ENCODE assay signal across 11 cellular contexts in the genomic region with DNA sequence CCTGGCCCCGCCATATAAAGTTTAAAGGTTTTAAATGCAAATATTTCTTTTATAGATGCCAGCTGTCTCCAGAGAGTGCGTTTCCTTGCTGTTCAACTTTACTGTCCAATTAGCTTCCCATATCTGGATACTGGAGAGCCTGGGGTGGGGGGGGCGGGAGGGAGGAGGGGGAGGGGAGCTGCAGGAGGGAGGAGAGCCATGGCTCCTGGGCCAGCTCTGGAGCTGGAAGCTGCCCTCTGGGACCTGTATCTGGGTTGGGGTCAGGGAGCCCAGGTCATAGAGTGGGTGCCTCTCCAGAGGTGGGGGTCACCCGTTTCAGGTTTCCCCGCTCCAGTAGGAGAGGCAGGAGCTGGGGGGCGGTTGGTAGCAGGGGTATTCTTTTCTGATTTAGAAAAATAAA. TPM values are rescaled to one million over a fixed set of nuclear protein-coding genes. Genes with fewer than 3 reads are reported as not detected.
DNase-seq lines count a peak whose midpoint lies in the region; ATAC-seq, FAIRE-seq and TF ChIP-seq lines count a peak whose summit lies in the region.
"Had no signal": no experiment of that assay in that cellular context is flagged by ENCODE, and none has a peak within 500 bp of the region (broad histone marks: within the 10 kb centered on the region; RNA-seq: fewer than 3 reads in every experiment).

No MANE protein-coding gene starts in this region.

- H3K27me3 ChIP-seq in DOHH2 (ENCODE audit: control insufficient read depth, low read length): peaks cover 9% of the 10 kb centered on the region
- no peaks in the 10 kb centered on the region for H3K27me3 ChIP-seq in fibroblast of lung (ENCODE audit: control insufficient read depth, insufficient read depth, low read length)

- no peaks in the 10 kb centered on the region for H3K9me3 Mint-ChIP-seq in neural crest cell

- H3K9ac ChIP-seq in fibroblast of lung (ENCODE audit: insufficient read depth, low read length) (no peak overlapping the region), kidney (ENCODE audit: low read length in 2 of 2) (no peak overlapping the region)

- TF ChIP-seq CTCF in DOHH2 (IDR thresholded peaks at IDR 0.05; ENCODE audit: low read depth, low read length, poor library complexity, severe bottlenecking) (no peak), fibroblast of lung (conservative IDR thresholded peaks at IDR 0.05 in 1 of 2, IDR thresholded peaks at IDR 0.05 in 1 of 2; ENCODE audit: low read depth in 1 of 2, low read length in 2 of 2) (no peak), neural crest cell (conservative IDR thresholded peaks at IDR 0.05) (no peak), kidney (IDR thresholded peaks at IDR 0.05; ENCODE audit: borderline replicate concordance, extremely low read depth, insufficient read depth) (no peak), omental fat pad (IDR thresholded peaks at IDR 0.05) (no peak)

- H3K4me3 Mint-ChIP-seq in neural crest cell: peak overlapping the region; percentile 66

- no peak overlapping the region for H3K27ac Mint-ChIP-seq in neural crest cell (ENCODE audit: unreplicated experiment)

- no peaks in the 10 kb centered on the region; the same call in 1 of the 2 replicates for H3K79me2 ChIP-seq in DOHH2 (ENCODE audit: control insufficient read depth, low read length)
- no peaks in the 10 kb centered on the region for H3K79me2 ChIP-seq in fibroblast of lung (ENCODE audit: control insufficient read depth, insufficient read depth, low read length)

- ATAC-seq in omental fat pad (ENCODE audit: low FRiP score): no peak
- ATAC-seq: activated CD4-positive, CD25-positive, alpha-beta regulatory T cell treated with anti-CD3 and anti-CD28 coated beads, Interleukin-2, amount 50 U/mL, for 24 hours; esophagus mucosa had no signal

- H3K9me2 ChIP-seq in DOHH2 (replicated peaks; ENCODE audit: control insufficient read depth, low read length): no peaks in the 10 kb centered on the region

- H3K4me1 ChIP-seq in DOHH2 (ENCODE audit: control insufficient read depth, low read length) (peaks cover 58% of the 10 kb centered on the region), fibroblast of lung (ENCODE audit: control insufficient read depth, extremely low read depth, insufficient read depth, low read length) (peaks cover 16% of the 10 kb centered on the region), kidney (ENCODE audit: control insufficient read depth in 1 of 2, insufficient read depth in 1 of 2, low read depth in 1 of 2, low read length in 2 of 2) (peaks cover 24 to 37% of the 10 kb centered on the region in 2 donors)

- H3K27ac ChIP-seq in DOHH2 (ENCODE audit: low read depth, low read length) (no peak overlapping the region), fibroblast of lung (ENCODE audit: insufficient read depth, low read length) (no peak overlapping the region), kidney (ENCODE audit: low read depth in 2 of 2, low read length in 2 of 2) (no peak overlapping the region)

- peak overlapping the region; percentile 19 for H3K4me3 ChIP-seq in DOHH2 (ENCODE audit: low read length)
- H3K4me3 ChIP-seq in fibroblast of lung (replicated peaks in 1 of 4; ENCODE audit: control extremely low read depth in 1 of 4, insufficient read depth in 1 of 4, low read depth in 3 of 4, low read length in 4 of 4): no peak overlapping the region
- H3K4me3 ChIP-seq in kidney (ENCODE audit: low read length in 2 of 2): no peak overlapping the region

- H3F3A ChIP-seq in DOHH2 (ENCODE audit: control insufficient read depth, insufficient read depth): 0 out of 2 replicates have a peak, but pooled peaks cover 3% of the 10 kb centered on the region

- H3K9me3 ChIP-seq in DOHH2 (ENCODE audit: control insufficient read depth, insufficient read depth, low read length): no peaks in the 10 kb centered on the region
- no peaks in the 10 kb centered on the region for H3K9me3 ChIP-seq in fibroblast of lung (ENCODE audit: control insufficient read depth, insufficient read depth, low read depth, low read length)
- no peaks in the 10 kb centered on the region for H3K9me3 ChIP-seq in kidney (ENCODE audit: control insufficient read depth in 1 of 2, low read length in 2 of 2)

- no peaks in the 10 kb centered on the region for H3K36me3 Mint-ChIP-seq in neural crest cell (ENCODE audit: low read depth)

- H4K20me1 ChIP-seq in DOHH2 (ENCODE audit: control insufficient read depth, insufficient read depth, low read depth, low read length) (peaks cover 20% of the 10 kb centered on the region), fibroblast of lung (ENCODE audit: control insufficient read depth, extremely low read depth, insufficient read depth, low read length) (no peaks in the 10 kb centered on the region)

- H2AFZ ChIP-seq in fibroblast of lung (ENCODE audit: low read length): no peak overlapping the region

- peaks cover 28% of the 10 kb centered on the region for H3K27me3 Mint-ChIP-seq in neural crest cell (ENCODE audit: low read depth)

- no peaks in the 10 kb centered on the region for H3K36me3 ChIP-seq in DOHH2 (ENCODE audit: control insufficient read depth, low read length)
- no peaks in the 10 kb centered on the region for H3K36me3 ChIP-seq in fibroblast of lung (ENCODE audit: control insufficient read depth, insufficient read depth, low read length)
- no peaks in the 10 kb centered on the region for H3K36me3 ChIP-seq in kidney (ENCODE audit: control insufficient read depth in 1 of 2, insufficient read depth in 2 of 2, low read length in 2 of 2)

- H3K4me2 ChIP-seq in DOHH2 (ENCODE audit: low read length) (peak overlapping the region; percentile 55), fibroblast of lung (ENCODE audit: extremely low read depth, insufficient read depth, low read length) (peak overlapping the region; percentile 48)

- intact Hi-C loops in kidney (cut with DNase I): no loop called here

- peaks cover 75% of the 10 kb centered on the region for H3K4me1 Mint-ChIP-seq in neural crest cell

- DNase-seq in NCI-H1105 (lab: John Stamatoyannopoulos, UW): peak; percentile 6
- DNase-seq in fibroblast of lung (ENCODE audit: low read depth in 2 of 2): no peak
- DNase-seq in neural crest cell (ENCODE audit: low read depth, low spot score): no peak
- DNase-seq in retina: no peak
- no peak for DNase-seq in kidney
- DNase-seq in omental fat pad (ENCODE audit: low spot score): no peak
- DNase-seq in dedifferentiated amniotic fluid mesenchymal stem cell (ENCODE audit: extremely low spot score): no peak
- DNase-seq: NCI-H1092 treated with DMSO at 0.1 percent for 48 hours had no signal

- no peak for FAIRE-seq in kidney (lab: Jason Lieb, UNC)

RNA-seq across cellular contexts. Expression of gene GSE1, which starts 6.2 kb away (rescaled TPM):
- 31.1 and 35.7 TPM in 2 replicates for total RNA-seq in fibroblast of lung
- polyA plus RNA-seq in fibroblast of lung: 11.0 and 13.0 TPM in 2 replicates
- polyA plus RNA-seq in fibroblast of lung (2012): 17.9 and 19.8 TPM in 2 replicates
- polyA minus RNA-seq in fibroblast of lung (ENCODE audit: low replicate concordance): 16.8 and 21.8 TPM in 2 replicates
- total RNA-seq in neural crest cell: 26.7 and 27.3 TPM in 2 replicates
- 92.8 TPM for total RNA-seq in kidney
- 9.5 TPM for polyA plus RNA-seq in kidney (ENCODE audit: insufficient read depth, low read depth, low replicate concordance)
- total RNA-seq in omental fat pad: 100 to 1,000 TPM in 2 of 4 donors, 10 to 100 TPM in 2; 50.9 to 181 (median 90.9) TPM
